In the genomic region with DNA sequence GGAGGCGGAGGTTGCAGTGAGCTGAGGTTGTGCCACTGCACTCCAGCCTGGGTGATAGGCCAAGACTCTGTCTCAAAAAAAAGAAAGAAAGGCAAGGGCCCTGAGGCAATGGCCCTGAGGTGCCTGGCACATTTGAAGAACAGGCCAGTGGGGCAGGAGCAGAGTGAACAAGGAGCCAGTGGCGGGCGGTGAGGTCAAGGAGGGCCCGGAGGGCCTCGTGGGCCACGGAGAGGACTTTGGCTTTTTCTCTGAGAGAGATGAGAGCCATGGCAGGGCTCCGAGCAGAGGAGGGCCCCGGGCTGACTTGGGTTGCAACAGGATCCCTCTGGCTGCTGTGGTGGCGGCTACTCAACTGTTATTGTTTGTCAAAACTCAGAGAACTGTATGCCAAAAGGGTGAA, we compare ENCODE assay signal across 21 cellular contexts.
"Had no signal": no experiment of that assay in that cellular context is flagged by ENCODE, and none has a peak within 500 bp of the region (broad histone marks: within the 10 kb centered on the region; RNA-seq: fewer than 3 reads in every experiment).

No MANE protein-coding gene starts in this region.

- H3K4me1 ChIP-seq: left lung, psoas muscle, sigmoid colon, tibial nerve, upper lobe of right lung, uterus had no signal

- ATAC-seq: left cardiac atrium; left lung; natural killer cell; psoas muscle; stimulated activated memory B cell treated with anti-CD40 and anti-IgM and Interleukin-4, amounts not matched to agents 10 μg/mL and 1 μg/mL and 100 μg/mL, for 72 hours; stimulated activated naive CD8-positive, alpha-beta T cell treated with anti-CD3 and anti-CD28 coated beads, Interleukin-15, Interleukin-2, amounts not matched to agents 100 U/mL and 50 U/mL, for 24 hours; upper lobe of right lung had no signal

- H3K27me3 ChIP-seq: esophagus squamous epithelium, left lung, ovary, sigmoid colon, tibial nerve, upper lobe of right lung, uterus had no signal

- H3K4me3 ChIP-seq: esophagus squamous epithelium, left lung, ovary, psoas muscle, sigmoid colon, thoracic aorta, tibial nerve, upper lobe of right lung, uterus had no signal

- DNase-seq: effector memory CD4-positive, alpha-beta T cell; erythroblast; esophagus squamous epithelium; foreskin melanocyte; head of caudate nucleus; left cardiac atrium; left lung; natural killer cell; occipital lobe; ovary; psoas muscle; right cardiac atrium; sigmoid colon; stimulated activated CD4-positive, alpha-beta T cell treated with anti-CD3 and anti-CD28 coated beads, Interleukin-4, amount 100 ng/mL, for 4 hours; stimulated activated naive CD8-positive, alpha-beta T cell treated with anti-CD3 and anti-CD28 coated beads, Interleukin-15, Interleukin-2, amounts not matched to agents 100 U/mL and 50 U/mL, for 24 hours; substantia nigra; upper lobe of right lung; uterus had no signal

- H3K9me3 ChIP-seq: esophagus squamous epithelium, left lung, ovary, psoas muscle, sigmoid colon, thoracic aorta, tibial nerve, upper lobe of right lung, uterus had no signal

- H3K27ac ChIP-seq: left lung, ovary, psoas muscle, sigmoid colon, thoracic aorta, tibial nerve, upper lobe of right lung, uterus had no signal

- H3K36me3 ChIP-seq: ovary, sigmoid colon, thoracic aorta, upper lobe of right lung, uterus had no signal
